9 cellular contexts compared by ENCODE assay signal in genomic region chr9:131755541-131756198, GRCh38. TPM values are rescaled to one million over a fixed set of nuclear protein-coding genes. Genes with fewer than 3 reads are reported as not detected.
DNase-seq lines count a peak whose midpoint lies in the region; ATAC-seq and TF ChIP-seq lines count a peak whose summit lies in the region.
"Had no signal": no experiment of that assay in that cellular context is flagged by ENCODE, and none has a peak within 500 bp of the region (broad histone marks: within the 10 kb centered on the region; RNA-seq: fewer than 3 reads in every experiment).

No MANE protein-coding gene starts in this region.

- no peak overlapping the region for H3K4me3 ChIP-seq in fibroblast of mammary gland (ENCODE audit: control insufficient read depth, low read depth, low read length)
- H3K4me3 ChIP-seq: BLaER1 treated with 17β-estradiol and CSF1 and Interleukin-3, amounts not matched to agents 10 nM and 100 nM had no signal

- no peak overlapping the region for H3K4me3 Mint-ChIP-seq in neural crest cell
- peak overlapping the region; percentile 10 to 38 for H3K4me3 Mint-ChIP-seq in stimulated activated naive CD8-positive, alpha-beta T cell treated with anti-CD3 and anti-CD28 coated beads, Interleukin-15, amount 100 ng/mL, for 72 hours

- H3K9me3 Mint-ChIP-seq in neural crest cell = no peaks in the 10 kb centered on the region
- no peaks in the 10 kb centered on the region for H3K9me3 Mint-ChIP-seq in stimulated activated naive CD8-positive, alpha-beta T cell treated with anti-CD3 and anti-CD28 coated beads, Interleukin-15, amount 100 ng/mL, for 72 hours

- H3K27ac Mint-ChIP-seq in neural crest cell (ENCODE audit: unreplicated experiment) = no peak overlapping the region
- peak overlapping the region in 1 of 2 donors; percentile 73 for H3K27ac Mint-ChIP-seq in stimulated activated naive CD8-positive, alpha-beta T cell treated with anti-CD3 and anti-CD28 coated beads, Interleukin-15, amount 100 ng/mL, for 72 hours

- ATAC-seq in stimulated activated naive CD8-positive, alpha-beta T cell treated with anti-CD3 and anti-CD28 coated beads, Interleukin-15, amount 100 ng/mL, for 72 hours = peak; percentile 100

- TF ChIP-seq CTCF in fibroblast of mammary gland (conservative IDR thresholded peaks at IDR 0.05; ENCODE audit: control insufficient read depth, insufficient read depth, low read depth, low read length) (peak; percentile 84), neural crest cell (conservative IDR thresholded peaks at IDR 0.05) (peak; percentile 85)

- peak; percentile 58 for DNase-seq in A172 (ENCODE audit: low spot score)
- peak; percentile 52 for DNase-seq in GM19238 (ENCODE audit: insufficient read length, low spot score)
- DNase-seq in M059J (ENCODE audit: low read depth) = peak; percentile 77
- peak; percentile 59 for DNase-seq in RPMI7951 (ENCODE audit: low read depth)
- peak; percentile 89 to 92 for DNase-seq in activated T-cell treated with anti-CD3 and anti-CD28 coated beads, Interleukin-2, amount 50 U/mL, for 48 hours
- peak; percentile 70 for DNase-seq in fibroblast of mammary gland (ENCODE audit: low read depth)
- DNase-seq in neural crest cell (ENCODE audit: low read depth, low spot score) = peak; percentile 95
- DNase-seq in stimulated activated naive CD8-positive, alpha-beta T cell treated with anti-CD3 and anti-CD28 coated beads, Interleukin-15, amount 100 ng/mL, for 72 hours = peak; percentile 82 to 88

- H3K4me1 Mint-ChIP-seq in neural crest cell = peaks cover 5% of the 10 kb centered on the region
- peaks cover 21% of the 10 kb centered on the region for H3K4me1 Mint-ChIP-seq in stimulated activated naive CD8-positive, alpha-beta T cell treated with anti-CD3 and anti-CD28 coated beads, Interleukin-15, amount 100 ng/mL, for 72 hours

- peaks cover 48% of the 10 kb centered on the region for H3K27me3 Mint-ChIP-seq in neural crest cell (ENCODE audit: low read depth)
- H3K27me3 Mint-ChIP-seq in stimulated activated naive CD8-positive, alpha-beta T cell treated with anti-CD3 and anti-CD28 coated beads, Interleukin-15, amount 100 ng/mL, for 72 hours = peaks cover 5% of the 10 kb centered on the region

- no peaks in the 10 kb centered on the region for H3K36me3 Mint-ChIP-seq in neural crest cell (ENCODE audit: low read depth)

RNA-seq across cellular contexts. Expression of gene RAPGEF1, which starts 15.8 kb away (rescaled TPM):
- total RNA-seq in A172 (2014; rRNA removed; shearing (Covaris generic)) = 20.0 and 40.9 TPM in 2 replicates
- 14.5 and 30.8 TPM in 2 replicates for total RNA-seq in M059J (2014; rRNA removed; shearing (Covaris generic))
- 10.0 and 11.5 TPM in 2 replicates for total RNA-seq in RPMI7951 (2014; rRNA removed; shearing (Covaris generic))
- 66.2 and 68.1 TPM in 2 replicates for total RNA-seq in neural crest cell
